ENCODE assay signal across 2 cellular contexts in genomic region chr1:53292690-53293089, GRCh38.
TF ChIP-seq lines count a peak whose summit lies in the region.

No MANE protein-coding gene starts in this region.

TF ChIP-seq in K562, 482 proteins besides CTCF, POLR2A, EP300 and RAD21 (continues in another document):
- TF ChIP-seq CREM (IDR thresholded peaks at IDR 0.05; ENCODE audit: low read depth): no peak
- no peak for TF ChIP-seq SNIP1 (IDR thresholded peaks at IDR 0.05; ENCODE audit: low read depth)
- no peak for TF ChIP-seq TEAD1 (CRISPR knock-in tag; IDR thresholded peaks at IDR 0.05)
- no peak for TF ChIP-seq ARHGAP35 (IDR thresholded peaks at IDR 0.05; ENCODE audit: partially characterized antibody)
- no peak for TF ChIP-seq ZNF561 (CRISPR knock-in tag; conservative IDR thresholded peaks at IDR 0.05)
- no peak for TF ChIP-seq FOXA3 (CRISPR knock-in tag; conservative IDR thresholded peaks at IDR 0.05 in 1 of 2, IDR thresholded peaks at IDR 0.05 in 1 of 2)
- TF ChIP-seq ARID4B (CRISPR knock-in tag; IDR thresholded peaks at IDR 0.05): no peak
- TF ChIP-seq ZMIZ1 (IDR thresholded peaks at IDR 0.05; ENCODE audit: low read depth in 2 of 2, low read length in 2 of 2): no peak
- TF ChIP-seq SFPQ (IDR thresholded peaks at IDR 0.05; ENCODE audit: low read depth, low read length): no peak
- no peak for TF ChIP-seq ARID3A (IDR thresholded peaks at IDR 0.05; ENCODE audit: borderline replicate concordance, low read depth, low read length)
- no peak for TF ChIP-seq EP400 (IDR thresholded peaks at IDR 0.05)
- no peak for TF ChIP-seq FOXP1 (CRISPR knock-in tag; IDR thresholded peaks at IDR 0.05)
- no peak for TF ChIP-seq MYC (IDR thresholded peaks at IDR 0.05; ENCODE audit: low read depth, low read length)
- no peak for TF ChIP-seq MYC (CRISPR knock-in tag; IDR thresholded peaks at IDR 0.05; ENCODE audit: borderline replicate concordance, low read depth)

TF ChIP-seq in GM23338, 12 proteins besides CTCF, POLR2A, EP300 and RAD21:
- no peak for TF ChIP-seq ZNF462 (CRISPR knock-in tag; IDR thresholded peaks at IDR 0.05)
- no peak for TF ChIP-seq ZNF114 (CRISPR knock-in tag; IDR thresholded peaks at IDR 0.05)
- no peak for TF ChIP-seq REST (IDR thresholded peaks at IDR 0.05; ENCODE audit: unreplicated experiment)
- TF ChIP-seq CREB1 (CRISPR knock-in tag; IDR thresholded peaks at IDR 0.05; ENCODE audit: low read depth): no peak
- TF ChIP-seq POLR2AphosphoS5 (IDR thresholded peaks at IDR 0.05; ENCODE audit: low read depth): no peak
- no peak for TF ChIP-seq ETS1 (IDR thresholded peaks at IDR 0.05)
- no peak for TF ChIP-seq EZH2 (IDR thresholded peaks at IDR 0.05; ENCODE audit: low read depth, unreplicated experiment)
- TF ChIP-seq NANOG (IDR thresholded peaks at IDR 0.05; ENCODE audit: borderline replicate concordance): no peak
- no peak for TF ChIP-seq STAT1 (IDR thresholded peaks at IDR 0.05; ENCODE audit: unreplicated experiment)
- no peak for TF ChIP-seq ZNF331 (CRISPR knock-in tag; IDR thresholded peaks at IDR 0.05; ENCODE audit: low read depth)
- TF ChIP-seq JUNB (IDR thresholded peaks at IDR 0.05; ENCODE audit: unreplicated experiment): no peak
